Comparison of ENCODE assay signal across 8 cellular contexts in the genomic region with DNA sequence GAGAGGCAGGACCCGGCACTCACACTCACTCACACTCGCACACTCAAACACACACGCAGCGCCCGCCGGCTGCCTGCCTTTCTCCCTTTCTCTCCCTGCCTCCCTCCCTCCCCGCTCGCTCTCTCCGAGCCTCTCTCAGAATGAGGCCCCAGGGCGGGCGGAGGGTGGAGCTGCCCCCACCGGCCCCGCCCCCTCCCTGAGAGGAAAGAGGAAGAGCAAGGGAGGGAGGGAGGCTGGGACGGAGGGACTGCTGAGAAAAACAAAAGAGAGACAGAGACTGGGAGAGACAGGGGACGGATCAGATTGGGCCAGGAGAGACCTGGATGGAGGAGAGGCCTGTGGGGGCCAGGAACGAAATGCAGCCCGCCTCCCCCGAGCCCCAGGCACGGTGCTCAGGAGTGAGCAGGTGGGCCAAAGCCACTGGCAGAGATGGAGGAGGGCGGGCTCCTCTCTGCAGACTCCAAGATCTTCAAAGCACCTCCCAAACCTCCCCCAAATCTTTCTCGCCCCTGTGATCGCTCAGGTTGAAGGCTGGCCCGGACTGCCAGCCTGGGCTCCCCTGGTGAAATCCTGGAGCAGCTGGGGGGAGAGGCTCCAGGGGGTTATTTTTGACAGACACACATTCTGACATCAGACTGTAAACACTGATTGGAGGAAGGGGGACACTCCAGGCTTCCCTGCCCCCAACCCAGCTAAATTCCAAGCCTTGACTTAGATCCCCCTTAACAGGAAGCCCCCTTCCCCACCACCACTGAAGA. TPM values are rescaled to one million over a fixed set of nuclear protein-coding genes. Genes with fewer than 3 reads are reported as not detected.
DNase-seq lines count a peak whose midpoint lies in the region; ATAC-seq and TF ChIP-seq lines count a peak whose summit lies in the region.

No MANE protein-coding gene starts in this region.

- H3K79me2 ChIP-seq in OCI-LY3 (ENCODE audit: low read length): peaks cover 87% of the 10 kb centered on the region

- TF ChIP-seq CTCF in HL-60 (IDR thresholded peaks at IDR 0.05; ENCODE audit: insufficient read depth, low read length): no peak
- TF ChIP-seq CTCF in OCI-LY3 (IDR thresholded peaks at IDR 0.05; ENCODE audit: low read depth, low read length): no peak

- H3K27me3 ChIP-seq in CD8-positive, alpha-beta memory T cell (ENCODE audit: insufficient read depth, low read length, poor library complexity, severe bottlenecking): no peaks in the 10 kb centered on the region
- H3K27me3 ChIP-seq in HL-60 (ENCODE audit: insufficient read depth, poor library complexity, severe bottlenecking) (no peaks in the 10 kb centered on the region), OCI-LY3 (ENCODE audit: low read depth, low read length) (no peaks in the 10 kb centered on the region), mucosa of rectum (ENCODE audit: control insufficient read depth in 2 of 2, insufficient read depth in 2 of 2, low read length in 2 of 2) (no peaks in the 10 kb centered on the region)

- H3K4me2 ChIP-seq in OCI-LY3 (ENCODE audit: low read length): peak overlapping the region; percentile 91

- DNase-seq in CD8-positive, alpha-beta memory T cell: peak; percentile 67 to 85 (median 79)
- peak; percentile 78 to 92 for DNase-seq in HL-60 (ENCODE audit: low read depth in 1 of 2, low spot score in 1 of 2)
- DNase-seq in activated T-cell treated with anti-CD3 and anti-CD28 coated beads for 48 hours (ENCODE audit: low read depth): peak; percentile 87
- peak; percentile 87 to 92 for DNase-seq in erythroblast (lab: John Stamatoyannopoulos, UW)
- peak; percentile 60 to 72 for DNase-seq in stimulated activated CD8-positive, alpha-beta memory T cell treated with anti-CD3 and anti-CD28 coated beads, Interleukin-7, amount 100 ng/mL, for 1 hour (ENCODE audit: low read depth in 2 of 2)

- no peak overlapping the region for H2AFZ ChIP-seq in OCI-LY3 (ENCODE audit: low read depth, low read length)

- H3K27me3 Mint-ChIP-seq in CD8-positive, alpha-beta memory T cell: no peaks in the 10 kb centered on the region

- H3K4me1 Mint-ChIP-seq in CD8-positive, alpha-beta memory T cell: peaks cover 66 to 79% (median 67%) of the 10 kb centered on the region in 3 donors

- peak overlapping the region; percentile 73 for H3K4me3 ChIP-seq in CD8-positive, alpha-beta memory T cell (ENCODE audit: low read length)
- H3K4me3 ChIP-seq in HL-60 (replicated peaks; ENCODE audit: insufficient read depth, low read length) (peak overlapping the region; percentile 74), OCI-LY3 (ENCODE audit: low read length) (peak overlapping the region; percentile 99), mucosa of rectum (ENCODE audit: low read length in 2 of 2) (peak overlapping the region; percentile 68 to 81)

- CTCF ChIA-PET in CD8-positive, alpha-beta memory T cell (lab: Charles Lee): interaction anchor here (0.9 to 3.6 kb wide), 5 partner anchors 13 to 54 kb away, joined by 3 to 19 read pairs (median 6); a partner anchor contains a TSS

- H3K9me3 Mint-ChIP-seq in CD8-positive, alpha-beta memory T cell: no peaks in the 10 kb centered on the region

- H3K36me3 ChIP-seq in CD8-positive, alpha-beta memory T cell (ENCODE audit: insufficient read depth, low read length): peaks cover 16% of the 10 kb centered on the region
- H3K36me3 ChIP-seq in OCI-LY3 (replicated peaks; ENCODE audit: low read depth, low read length) (peaks cover 10% of the 10 kb centered on the region), mucosa of rectum (ENCODE audit: control insufficient read depth in 2 of 2, insufficient read depth in 2 of 2, low read length in 2 of 2) (peaks cover 12 to 14% of the 10 kb centered on the region in 2 donors)

- H3K9ac ChIP-seq in OCI-LY3 (ENCODE audit: low read length) (peak overlapping the region; percentile 85), mucosa of rectum (ENCODE audit: low read depth in 1 of 2, low read length in 2 of 2) (peak overlapping the region; percentile 75 to 79)

- H3K4me1 ChIP-seq in CD8-positive, alpha-beta memory T cell (ENCODE audit: insufficient read depth, low read length): peaks cover 72% of the 10 kb centered on the region
- peaks cover 52% of the 10 kb centered on the region for H3K4me1 ChIP-seq in OCI-LY3 (ENCODE audit: low read length)
- peaks cover 52 to 61% of the 10 kb centered on the region in 2 donors for H3K4me1 ChIP-seq in mucosa of rectum (ENCODE audit: control insufficient read depth in 2 of 2, insufficient read depth in 2 of 2, low read length in 2 of 2)

- H3K27ac Mint-ChIP-seq in CD8-positive, alpha-beta memory T cell: peak overlapping the region; percentile 84 to 98 (median 92)

- H3K9me3 ChIP-seq in CD8-positive, alpha-beta memory T cell (ENCODE audit: low read length): no peaks in the 10 kb centered on the region
- H3K9me3 ChIP-seq in OCI-LY3 (ENCODE audit: insufficient read depth, low read length) (no peaks in the 10 kb centered on the region), mucosa of rectum (ENCODE audit: control insufficient read depth in 2 of 2, low read length in 2 of 2) (no peaks in the 10 kb centered on the region)

- peak; percentile 68 for TF ChIP-seq POLR2A in erythroblast (IDR thresholded peaks at IDR 0.05; ENCODE audit: low read length)

- ATAC-seq in GM19395 (IDR thresholded peaks at IDR 0.05; ENCODE audit: unreplicated experiment): peak; percentile 72

- POLR2A ChIA-PET in CD8-positive, alpha-beta memory T cell (lab: Charles Lee): interaction anchor here (1.9 kb wide), 1 partner anchor 60 kb away, joined by 5 read pairs; a partner anchor contains a TSS

- peaks cover 2 to 28% (median 4%) of the 10 kb centered on the region in 3 donors for H3K36me3 Mint-ChIP-seq in CD8-positive, alpha-beta memory T cell

- peak overlapping the region; percentile 48 for H3K27ac ChIP-seq in CD8-positive, alpha-beta memory T cell (ENCODE audit: low read depth, low read length)
- H3K27ac ChIP-seq in HL-60 (replicated peaks): peak overlapping the region; percentile 88
- peak overlapping the region; percentile 92 for H3K27ac ChIP-seq in OCI-LY3 (ENCODE audit: low read length)
- peak overlapping the region; percentile 66 to 85 for H3K27ac ChIP-seq in mucosa of rectum (ENCODE audit: low read depth in 2 of 2, low read length in 2 of 2)

- peaks cover 19% of the 10 kb centered on the region for H4K20me1 ChIP-seq in OCI-LY3 (ENCODE audit: insufficient read depth, low read length)

- H3K4me3 Mint-ChIP-seq in CD8-positive, alpha-beta memory T cell: peak overlapping the region; percentile 86 to 97 (median 91)

RNA-seq across cellular contexts. Expression of a gene that starts 5.1 kb away (rescaled TPM):
- 10 to 100 TPM; 64.3 to 64.8 TPM for total RNA-seq in CD8-positive, alpha-beta memory T cell
- polyA plus RNA-seq in CD8-positive, alpha-beta memory T cell: 36.0 TPM

RNA-seq across cellular contexts. Expression of a gene that starts 17.8 kb away (rescaled TPM):
- total RNA-seq in CD8-positive, alpha-beta memory T cell: 100 to 1,000 TPM; 105 to 106 TPM
- 20.7 TPM for polyA plus RNA-seq in CD8-positive, alpha-beta memory T cell

RNA-seq across cellular contexts. Expression of a gene that starts 37.1 kb away (rescaled TPM):
- 100 to 1,000 TPM; 304 to 330 TPM for total RNA-seq in CD8-positive, alpha-beta memory T cell
- polyA plus RNA-seq in CD8-positive, alpha-beta memory T cell: 76.6 TPM

RNA-seq across cellular contexts. Expression of a gene that starts 49.9 kb away (rescaled TPM):
- 10 to 100 TPM; 25.3 to 27.0 TPM for total RNA-seq in CD8-positive, alpha-beta memory T cell
- polyA plus RNA-seq in CD8-positive, alpha-beta memory T cell: 30.4 TPM

RNA-seq across cellular contexts. Expression of a gene that starts 59.1 kb away (rescaled TPM):
- total RNA-seq in CD8-positive, alpha-beta memory T cell: 10 to 100 TPM; 23.1 to 25.7 TPM
- 25.1 TPM for polyA plus RNA-seq in CD8-positive, alpha-beta memory T cell

Comparison
In these comparisons a context has a peak if more than half of its experiments do, and no peak if none do; other contexts are left out.
1. Peak in every context shown above with its lines: DNase-seq, ATAC-seq, H3K4me3 ChIP-seq and H3K27ac ChIP-seq.